ENCODE assay signal across 1 cellular context in the genomic region with DNA sequence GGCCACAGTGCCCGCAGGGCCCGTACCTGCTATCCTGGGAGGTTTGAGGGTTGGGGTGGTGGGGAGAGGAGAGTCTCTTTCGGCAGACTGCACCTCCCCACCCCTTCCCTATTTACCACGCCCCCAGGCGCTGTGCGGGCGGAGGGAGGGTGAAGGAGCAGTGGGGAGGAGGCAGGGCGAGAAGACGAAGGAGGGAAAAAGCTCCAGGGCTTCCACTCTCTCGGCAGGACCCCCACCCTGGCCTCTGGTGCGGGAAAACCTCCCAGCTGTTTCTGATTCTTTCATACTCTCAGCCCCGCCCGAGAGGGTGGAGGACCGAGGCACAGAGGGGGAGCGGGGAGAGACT.
TF ChIP-seq lines count a peak whose summit lies in the region.

No MANE protein-coding gene starts in this region.

TF ChIP-seq in HepG2, 621 proteins besides CTCF, POLR2A, EP300 and RAD21:
- no peak for TF ChIP-seq ZNF879 (CRISPR knock-in tag; IDR thresholded peaks at IDR 0.05)
- TF ChIP-seq ZNF816 (CRISPR knock-in tag; IDR thresholded peaks at IDR 0.05; ENCODE audit: borderline replicate concordance), result no peak
- TF ChIP-seq, protein P1, sequence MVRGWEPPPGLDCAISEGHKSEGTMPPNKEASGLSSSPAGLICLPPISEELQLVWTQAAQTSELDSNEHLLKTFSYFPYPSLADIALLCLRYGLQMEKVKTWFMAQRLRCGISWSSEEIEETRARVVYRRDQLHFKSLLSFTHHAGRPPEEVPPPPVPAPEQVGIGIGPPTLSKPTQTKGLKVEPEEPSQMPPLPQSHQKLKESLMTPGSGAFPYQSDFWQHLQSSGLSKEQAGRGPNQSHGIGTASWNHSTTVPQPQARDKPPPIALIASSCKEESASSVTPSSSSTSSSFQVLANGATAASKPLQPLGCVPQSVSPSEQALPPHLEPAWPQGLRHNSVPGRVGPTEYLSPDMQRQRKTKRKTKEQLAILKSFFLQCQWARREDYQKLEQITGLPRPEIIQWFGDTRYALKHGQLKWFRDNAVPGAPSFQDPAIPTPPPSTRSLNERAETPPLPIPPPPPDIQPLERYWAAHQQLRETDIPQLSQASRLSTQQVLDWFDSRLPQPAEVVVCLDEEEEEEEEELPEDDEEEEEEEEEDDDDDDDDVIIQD (CRISPR knock-in tag; IDR thresholded peaks at IDR 0.05; ENCODE audit: low read depth), result no peak
- no peak for TF ChIP-seq SALL2 (CRISPR knock-in tag; IDR thresholded peaks at IDR 0.05)
- TF ChIP-seq ZNF614 (CRISPR knock-in tag; IDR thresholded peaks at IDR 0.05; ENCODE audit: borderline replicate concordance), result no peak
- no peak for TF ChIP-seq ZNF101 (CRISPR knock-in tag; IDR thresholded peaks at IDR 0.05; ENCODE audit: borderline replicate concordance, low read depth)
- TF ChIP-seq, protein P2, sequence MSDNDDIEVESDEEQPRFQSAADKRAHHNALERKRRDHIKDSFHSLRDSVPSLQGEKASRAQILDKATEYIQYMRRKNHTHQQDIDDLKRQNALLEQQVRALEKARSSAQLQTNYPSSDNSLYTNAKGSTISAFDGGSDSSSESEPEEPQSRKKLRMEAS (IDR thresholded peaks at IDR 0.05), result no peak
- TF ChIP-seq FOSL1 (CRISPR knock-in tag; IDR thresholded peaks at IDR 0.05; ENCODE audit: borderline replicate concordance), result no peak
- no peak for TF ChIP-seq ZBTB20 (CRISPR knock-in tag; IDR thresholded peaks at IDR 0.05; ENCODE audit: borderline replicate concordance, low read depth)
- no peak for TF ChIP-seq ARNT (IDR thresholded peaks at IDR 0.05)
- TF ChIP-seq, protein P3, sequence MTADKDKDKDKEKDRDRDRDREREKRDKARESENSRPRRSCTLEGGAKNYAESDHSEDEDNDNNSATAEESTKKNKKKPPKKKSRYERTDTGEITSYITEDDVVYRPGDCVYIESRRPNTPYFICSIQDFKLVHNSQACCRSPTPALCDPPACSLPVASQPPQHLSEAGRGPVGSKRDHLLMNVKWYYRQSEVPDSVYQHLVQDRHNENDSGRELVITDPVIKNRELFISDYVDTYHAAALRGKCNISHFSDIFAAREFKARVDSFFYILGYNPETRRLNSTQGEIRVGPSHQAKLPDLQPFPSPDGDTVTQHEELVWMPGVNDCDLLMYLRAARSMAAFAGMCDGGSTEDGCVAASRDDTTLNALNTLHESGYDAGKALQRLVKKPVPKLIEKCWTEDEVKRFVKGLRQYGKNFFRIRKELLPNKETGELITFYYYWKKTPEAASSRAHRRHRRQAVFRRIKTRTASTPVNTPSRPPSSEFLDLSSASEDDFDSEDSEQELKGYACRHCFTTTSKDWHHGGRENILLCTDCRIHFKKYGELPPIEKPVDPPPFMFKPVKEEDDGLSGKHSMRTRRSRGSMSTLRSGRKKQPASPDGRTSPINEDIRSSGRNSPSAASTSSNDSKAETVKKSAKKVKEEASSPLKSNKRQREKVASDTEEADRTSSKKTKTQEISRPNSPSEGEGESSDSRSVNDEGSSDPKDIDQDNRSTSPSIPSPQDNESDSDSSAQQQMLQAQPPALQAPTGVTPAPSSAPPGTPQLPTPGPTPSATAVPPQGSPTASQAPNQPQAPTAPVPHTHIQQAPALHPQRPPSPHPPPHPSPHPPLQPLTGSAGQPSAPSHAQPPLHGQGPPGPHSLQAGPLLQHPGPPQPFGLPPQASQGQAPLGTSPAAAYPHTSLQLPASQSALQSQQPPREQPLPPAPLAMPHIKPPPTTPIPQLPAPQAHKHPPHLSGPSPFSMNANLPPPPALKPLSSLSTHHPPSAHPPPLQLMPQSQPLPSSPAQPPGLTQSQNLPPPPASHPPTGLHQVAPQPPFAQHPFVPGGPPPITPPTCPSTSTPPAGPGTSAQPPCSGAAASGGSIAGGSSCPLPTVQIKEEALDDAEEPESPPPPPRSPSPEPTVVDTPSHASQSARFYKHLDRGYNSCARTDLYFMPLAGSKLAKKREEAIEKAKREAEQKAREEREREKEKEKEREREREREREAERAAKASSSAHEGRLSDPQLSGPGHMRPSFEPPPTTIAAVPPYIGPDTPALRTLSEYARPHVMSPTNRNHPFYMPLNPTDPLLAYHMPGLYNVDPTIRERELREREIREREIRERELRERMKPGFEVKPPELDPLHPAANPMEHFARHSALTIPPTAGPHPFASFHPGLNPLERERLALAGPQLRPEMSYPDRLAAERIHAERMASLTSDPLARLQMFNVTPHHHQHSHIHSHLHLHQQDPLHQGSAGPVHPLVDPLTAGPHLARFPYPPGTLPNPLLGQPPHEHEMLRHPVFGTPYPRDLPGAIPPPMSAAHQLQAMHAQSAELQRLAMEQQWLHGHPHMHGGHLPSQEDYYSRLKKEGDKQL (CRISPR knock-in tag; IDR thresholded peaks at IDR 0.05; ENCODE audit: low read depth), result no peak
- no peak for TF ChIP-seq ZBTB7B (CRISPR knock-in tag; IDR thresholded peaks at IDR 0.05)
- TF ChIP-seq ZNF772 (CRISPR knock-in tag; IDR thresholded peaks at IDR 0.05), result no peak
- TF ChIP-seq FOSL2 (CRISPR knock-in tag; IDR thresholded peaks at IDR 0.05), result no peak
TF ChIP-seq in HepG2: peak in this region for 0.
